1 cellular context compared by ENCODE assay signal in genomic region chr2:20050104-20050711, GRCh38.
TF ChIP-seq lines count a peak whose summit lies in the region.

No MANE protein-coding gene starts in this region.

TF ChIP-seq in K562, 482 proteins besides CTCF, POLR2A, EP300 and RAD21 (continued from another document and continues in another):
- TF ChIP-seq VEZF1 (CRISPR knock-in tag; IDR thresholded peaks at IDR 0.05) (no peak), PBX2 (CRISPR knock-in tag; IDR thresholded peaks at IDR 0.05; ENCODE audit: low read depth) (no peak), PBX2 (tag; conservative IDR thresholded peaks at IDR 0.05; ENCODE audit: low read depth) (no peak), SAFB2 (IDR thresholded peaks at IDR 0.05; ENCODE audit: borderline replicate concordance, low read depth, low read length, severe bottlenecking) (no peak), E2F4 (CRISPR knock-in tag; IDR thresholded peaks at IDR 0.05; ENCODE audit: low read depth) (no peak), POLR2AphosphoS2 (IDR thresholded peaks at IDR 0.05; ENCODE audit: low read length) (no peak), KLF13 (tag; IDR thresholded peaks at IDR 0.05; ENCODE audit: borderline replicate concordance, low read depth) (no peak), CEBPG (CRISPR knock-in tag; IDR thresholded peaks at IDR 0.05) (0 out of 2 replicates have a peak, but pooled peaks have one; percentile 9), CEBPG (tag; conservative IDR thresholded peaks at IDR 0.05 in 1 of 2, IDR thresholded peaks at IDR 0.05 in 1 of 2) (no peak), DMBX1 (CRISPR knock-in tag; IDR thresholded peaks at IDR 0.05; ENCODE audit: borderline replicate concordance) (no peak), ARHGAP35 (IDR thresholded peaks at IDR 0.05; ENCODE audit: partially characterized antibody) (no peak), ZNF449 (CRISPR knock-in tag; IDR thresholded peaks at IDR 0.05) (no peak), ZBTB49 (CRISPR knock-in tag; IDR thresholded peaks at IDR 0.05; ENCODE audit: borderline replicate concordance) (no peak), GTF2E2 (tag; IDR thresholded peaks at IDR 0.05) (no peak), PHF8 (IDR thresholded peaks at IDR 0.05; ENCODE audit: borderline replicate concordance, low read length) (no peak), STAT5A (IDR thresholded peaks at IDR 0.05; ENCODE audit: borderline replicate concordance, low read length) (peak; percentile 59; the same call in 1 of the 2 replicates), GATAD2B (IDR thresholded peaks at IDR 0.05; ENCODE audit: borderline replicate concordance) (no peak), STAT6 (CRISPR knock-in tag; IDR thresholded peaks at IDR 0.05) (no peak), STAG1 (CRISPR knock-in tag; IDR thresholded peaks at IDR 0.05; ENCODE audit: borderline replicate concordance) (no peak), SRSF7 (optimal IDR thresholded peaks at IDR 0.05; ENCODE audit: low read depth, low read length) (no peak), ZNF280B (CRISPR knock-in tag; IDR thresholded peaks at IDR 0.05) (no peak), TAF9B (IDR thresholded peaks at IDR 0.05; ENCODE audit: partially characterized antibody) (no peak), PHB2 (IDR thresholded peaks at IDR 0.05; ENCODE audit: low read depth) (no peak), MAZ (CRISPR knock-in tag; conservative IDR thresholded peaks at IDR 0.05 in 1 of 2, IDR thresholded peaks at IDR 0.05 in 1 of 2) (0 out of 4 replicates have a peak, but pooled peaks of 1 of the 2 experiments have one; percentile 19), SP2 (IDR thresholded peaks at IDR 0.05; ENCODE audit: extremely low read depth, low read depth, low read length, poor library complexity, severe bottlenecking) (no peak), PCBP1 (IDR thresholded peaks at IDR 0.05; ENCODE audit: low read depth, low read length, poor library complexity, severe bottlenecking) (no peak), ZNF318 (IDR thresholded peaks at IDR 0.05; ENCODE audit: borderline replicate concordance in 1 of 2, low read depth in 1 of 2) (0 out of 4 replicates have a peak, but pooled peaks of 1 of the 2 experiments have one; percentile 13), KAT2B (IDR thresholded peaks at IDR 0.05; ENCODE audit: low read depth, low read length) (no peak), SAFB (IDR thresholded peaks at IDR 0.05; ENCODE audit: borderline replicate concordance, low read depth, low read length) (no peak), HMBOX1 (IDR thresholded peaks at IDR 0.05) (peak; percentile 70), ZNF431 (CRISPR knock-in tag; IDR thresholded peaks at IDR 0.05) (no peak), CBX2 (IDR thresholded peaks at IDR 0.05; ENCODE audit: insufficient read depth, low read length, poor library complexity, severe bottlenecking) (no peak), ZNF165 (CRISPR knock-in tag; IDR thresholded peaks at IDR 0.05; ENCODE audit: borderline replicate concordance) (no peak)
